In genomic region chr10:11016959-11017574, GRCh38 we compare ENCODE assay signal across 8 cellular contexts. TPM values are rescaled to one million over a fixed set of nuclear protein-coding genes. Genes with fewer than 3 reads are reported as not detected.
A peak's percentile ranks its signal among the peaks of the same experiment; 100 is the strongest.
DNase-seq lines count a peak whose midpoint lies in the region; ATAC-seq, FAIRE-seq and TF ChIP-seq lines count a peak whose summit lies in the region.

No MANE protein-coding gene starts in this region.

- H3K36me3 Mint-ChIP-seq in mesothelial cell of epicardium: no peaks in the 10 kb centered on the region

- FAIRE-seq in urothelium cell line (lab: Jason Lieb, UNC): no peak

- no peaks in the 10 kb centered on the region for H3K9me3 Mint-ChIP-seq in mesothelial cell of epicardium

- TF ChIP-seq CTCF in mesothelial cell of epicardium (IDR thresholded peaks at IDR 0.05; ENCODE audit: unreplicated experiment): no peak

- H3K27me3 Mint-ChIP-seq in mesothelial cell of epicardium (ENCODE audit: low read depth): peaks cover 77% of the 10 kb centered on the region

- peak overlapping the region; percentile 67 for H3K4me3 Mint-ChIP-seq in mesothelial cell of epicardium

- ATAC-seq in GM18858 (IDR thresholded peaks at IDR 0.05; ENCODE audit: unreplicated experiment): peak; percentile 23
- peak; percentile 37 for ATAC-seq in HG03064 (IDR thresholded peaks at IDR 0.05; ENCODE audit: low read depth, unreplicated experiment)

- H3K27ac Mint-ChIP-seq in mesothelial cell of epicardium: no peak overlapping the region

- peak overlapping the region; percentile 83 for H3K27ac ChIP-seq in caudate nucleus (ENCODE audit: low read depth, low read length)

- peaks cover 42% of the 10 kb centered on the region for H3K4me1 Mint-ChIP-seq in mesothelial cell of epicardium

- DNase-seq in caudate nucleus (lab: John Stamatoyannopoulos, UW) (peak in 1 of 61 donors; percentile 42), mesothelial cell of epicardium (ENCODE audit: low spot score in 2 of 2, unreplicated experiment in 2 of 2) (no peak), midbrain (lab: John Stamatoyannopoulos, UW) (no peak), urothelium cell line (ENCODE audit: low spot score) (no peak), NCI-H2196 treated with DMSO at 0.1 percent for 48 hours (lab: John Stamatoyannopoulos, UW; ENCODE audit: unreplicated experiment) (no peak), anterior cingulate cortex (lab: John Stamatoyannopoulos, UW) (no peak)

RNA-seq across cellular contexts. Expression of gene CELF2, which starts 0.6 kb away (rescaled TPM):
- 24.0 to 27.2 TPM (median 25.2 TPM) in 3 replicates for total RNA-seq in mesothelial cell of epicardium
